ENCODE assay signal across 13 cellular contexts in the genomic region with DNA sequence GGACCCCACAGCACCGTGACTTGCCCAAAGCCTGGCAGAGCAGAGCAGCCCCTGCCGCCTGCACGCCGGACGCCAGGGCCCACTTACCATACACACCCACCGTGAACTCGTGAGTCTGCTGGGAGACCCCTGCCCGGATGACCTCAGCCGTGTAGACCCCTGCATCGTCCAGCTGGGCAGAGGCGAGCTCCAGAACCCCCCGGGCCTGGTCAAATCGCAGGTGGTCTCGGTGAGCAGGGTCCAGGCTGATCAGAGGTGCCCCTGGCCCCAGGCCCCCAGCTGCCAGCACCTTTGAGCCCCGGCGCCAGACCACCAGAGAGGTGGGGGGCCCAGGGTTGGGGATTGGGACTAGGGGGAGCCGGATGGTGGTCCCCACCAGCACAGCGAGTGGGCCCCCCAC. TPM values are rescaled to one million over a fixed set of nuclear protein-coding genes. Genes with fewer than 3 reads are reported as not detected.
A peak's percentile ranks its signal among the peaks of the same experiment; 100 is the strongest.
DNase-seq lines count a peak whose midpoint lies in the region; ATAC-seq and TF ChIP-seq lines count a peak whose summit lies in the region.
"Had no signal": no experiment of that assay in that cellular context is flagged by ENCODE, and none has a peak within 500 bp of the region (broad histone marks: within the 10 kb centered on the region; RNA-seq: fewer than 3 reads in every experiment).

No MANE protein-coding gene starts in this region.

- H3K27me3 Mint-ChIP-seq in activated naive CD8-positive, alpha-beta T cell: no peaks in the 10 kb centered on the region
- H3K27me3 Mint-ChIP-seq in immature natural killer cell (ENCODE audit: low read depth in 3 of 3): peaks cover 0 to 8% (median 5%) of the 10 kb centered on the region in 3 donors

- ATAC-seq in Right ventricle myocardium superior (ENCODE audit: poor library complexity) (no peak), HG03025 (IDR thresholded peaks at IDR 0.05; ENCODE audit: low FRiP score, unreplicated experiment) (no peak)
- ATAC-seq: left lobe of liver had no signal

- no peak overlapping the region for H3K27ac ChIP-seq in left ventricle myocardium inferior (replicated peaks)
- peak overlapping the region; percentile 77 to 91 (median 86) for H3K27ac ChIP-seq in tibial nerve
- H3K27ac ChIP-seq: psoas muscle had no signal

- peaks cover 20% of the 10 kb centered on the region for H3K4me1 ChIP-seq in left ventricle myocardium inferior
- H3K4me1 ChIP-seq in tibial nerve: peaks cover 0 to 28% (median 11%) of the 10 kb centered on the region in 4 donors
- H3K4me1 ChIP-seq: psoas muscle had no signal

- H3K4me3 Mint-ChIP-seq in activated naive CD8-positive, alpha-beta T cell: peak overlapping the region; percentile 77
- H3K4me3 Mint-ChIP-seq in immature natural killer cell: peak overlapping the region; percentile 59 to 80 (median 67)

- H3K4me3 ChIP-seq in left ventricle myocardium inferior (no peak overlapping the region), tibial nerve (no peak overlapping the region)

- WGBS in tibial nerve, 2 donors: 84 to 85% methylated on average over 18 of the region's 18 CpGs

- peaks cover 2% of the 10 kb centered on the region for H3K36me3 Mint-ChIP-seq in activated naive CD8-positive, alpha-beta T cell
- H3K36me3 Mint-ChIP-seq in immature natural killer cell: peaks cover 0 to 5% (median 4%) of the 10 kb centered on the region in 3 donors

- TF ChIP-seq CTCF in left ventricle myocardium inferior (IDR thresholded peaks at IDR 0.05; ENCODE audit: borderline replicate concordance) (no peak), tibial nerve (IDR thresholded peaks at IDR 0.05) (no peak)

- no peak for TF ChIP-seq EP300 in tibial nerve (IDR thresholded peaks at IDR 0.05)

- H3K27me3 ChIP-seq in left ventricle myocardium inferior (ENCODE audit: low read depth) (no peaks in the 10 kb centered on the region), tibial nerve (no peaks in the 10 kb centered on the region)

- H3K4me1 Mint-ChIP-seq in activated naive CD8-positive, alpha-beta T cell (ENCODE audit: low read depth): peaks cover 20% of the 10 kb centered on the region
- H3K4me1 Mint-ChIP-seq in immature natural killer cell: peaks cover 15 to 16% of the 10 kb centered on the region in 2 donors

- H3K27ac Mint-ChIP-seq in activated naive CD8-positive, alpha-beta T cell: no peak overlapping the region
- peak overlapping the region in 2 of 6 donors; percentile 39 to 61 for H3K27ac Mint-ChIP-seq in immature natural killer cell

- H3K36me3 ChIP-seq in left ventricle myocardium inferior: peaks cover 9% of the 10 kb centered on the region
- peaks cover 0 to 15% (median 0%) of the 10 kb centered on the region in 3 donors for H3K36me3 ChIP-seq in tibial nerve

- DNase-seq in Right ventricle myocardium superior (peak; percentile 39), left ventricle myocardium inferior (no peak), immature natural killer cell (no peak), tibial nerve (ENCODE audit: low spot score in 2 of 2) (no peak), DMS 273 treated with DMSO at 0.1 percent for 48 hours (lab: John Stamatoyannopoulos, UW) (no peak), NCI-H1694 treated with DMSO at 0.1 percent for 48 hours (lab: John Stamatoyannopoulos, UW) (no peak)
- DNase-seq: stimulated activated CD4-positive, alpha-beta T cell treated with anti-CD3 and anti-CD28 coated beads, Interleukin-4, amount 100 ng/mL, for 4 hours; T1000 had no signal

- no peaks in the 10 kb centered on the region for H3K9me3 Mint-ChIP-seq in activated naive CD8-positive, alpha-beta T cell (ENCODE audit: low read depth)
- H3K9me3 Mint-ChIP-seq in immature natural killer cell: no peaks in the 10 kb centered on the region

- intact Hi-C loops in Right ventricle myocardium superior (cut with DNase I) (no loop called here), left ventricle myocardium inferior (cut with micrococcal nuclease) (no loop called here)

- no peaks in the 10 kb centered on the region for H3K9me3 ChIP-seq in left ventricle myocardium inferior (replicated peaks)
- no peaks in the 10 kb centered on the region for H3K9me3 ChIP-seq in tibial nerve
- H3K9me3 ChIP-seq: psoas muscle had no signal

- TF ChIP-seq POLR2A in tibial nerve (IDR thresholded peaks at IDR 0.05): no peak

RNA-seq across cellular contexts. Expression of gene VSIG10L, which starts 0.9 kb away (rescaled TPM):
- total RNA-seq in Right ventricle myocardium superior: 0.65 TPM
- total RNA-seq in left ventricle myocardium inferior: 0.66 TPM
- polyA plus RNA-seq in immature natural killer cell: under 1 TPM in 1 of 3 donors, not detected in 2; 0.38 TPM
- 1 to 10 TPM in 3 of 4 donors, under 1 TPM in 1; 0.44 to 3.7 (median 2.1) TPM for total RNA-seq in tibial nerve

RNA-seq across cellular contexts. Expression of gene ETFB, which starts 25.1 kb away (rescaled TPM):
- total RNA-seq in Right ventricle myocardium superior (530 TPM), left ventricle myocardium inferior (365 TPM), tibial nerve (100 to 1,000 TPM in 3 of 4 donors, 10 to 100 TPM in 1; 73.2 to 118 (median 101) TPM)
- 10 to 100 TPM; 49.9 to 74.4 (median 69.3) TPM for polyA plus RNA-seq in immature natural killer cell

RNA-seq across cellular contexts. Expression of gene CLDND2, which starts 27.7 kb away (rescaled TPM):
- total RNA-seq in Right ventricle myocardium superior (0.46 TPM), left ventricle myocardium inferior (1.5 TPM), tibial nerve (not detected)
- polyA plus RNA-seq in immature natural killer cell: under 1 TPM in 1 of 3 donors, not detected in 2; 0.83 TPM
- total RNA-seq: fibroblast of villous mesenchyme, left lobe of liver had no signal

RNA-seq across cellular contexts. Expression of gene IGLON5, which starts 29.6 kb away (rescaled TPM):
- total RNA-seq in Right ventricle myocardium superior: not detected
- not detected for total RNA-seq in left ventricle myocardium inferior
- not detected for polyA plus RNA-seq in immature natural killer cell
- under 1 TPM in 1 of 4 donors, not detected in 3; 0.30 TPM for total RNA-seq in tibial nerve
- total RNA-seq: fibroblast of villous mesenchyme had no signal

RNA-seq across cellular contexts. Expression of gene NKG7, which starts 31.4 kb away (rescaled TPM):
- total RNA-seq in Right ventricle myocardium superior: 2.3 TPM
- 1.8 TPM for total RNA-seq in left ventricle myocardium inferior
- 1,000 to 10,000 TPM; 7,925 to 8,923 (median 8,385) TPM for polyA plus RNA-seq in immature natural killer cell
- 1 to 10 TPM in 2 of 4 donors, not detected in 2; 3.6 to 3.9 TPM for total RNA-seq in tibial nerve
- total RNA-seq: fibroblast of villous mesenchyme had no signal
